ENCODE assay signal across 8 cellular contexts in genomic region chr2:45935791-45936622, GRCh38.
DNase-seq lines count a peak whose midpoint lies in the region; ATAC-seq and TF ChIP-seq lines count a peak whose summit lies in the region.

No MANE protein-coding gene starts in this region.

- ATAC-seq in naive thymus-derived CD4-positive, alpha-beta T cell: peak; percentile 89
- ATAC-seq in HG03196 (IDR thresholded peaks at IDR 0.05; ENCODE audit: unreplicated experiment): no peak

- no peak overlapping the region for H3K27ac ChIP-seq in naive thymus-derived CD4-positive, alpha-beta T cell (ENCODE audit: low read depth, low read length)

- CTCF ChIA-PET in naive thymus-derived CD4-positive, alpha-beta T cell (lab: Charles Lee): interaction anchor here (0.7 to 1.7 kb wide), 4 partner anchors 131 to 293 kb away, joined by 3 to 5 read pairs (median 4); no protein-coding TSS in a partner anchor

- H3K27ac Mint-ChIP-seq in naive thymus-derived CD4-positive, alpha-beta T cell: peak overlapping the region in 2 of 9 donors; percentile 7 to 66

- peak overlapping the region in 1 of 10 donors; percentile 23 for H3K4me3 Mint-ChIP-seq in naive thymus-derived CD4-positive, alpha-beta T cell

- H3K27me3 ChIP-seq in naive thymus-derived CD4-positive, alpha-beta T cell (ENCODE audit: control insufficient read depth in 2 of 2, insufficient read depth in 2 of 2, low read length in 2 of 2): no peaks in the 10 kb centered on the region

- peaks cover 0 to 8% (median 0%) of the 10 kb centered on the region in 7 donors for H3K4me1 Mint-ChIP-seq in naive thymus-derived CD4-positive, alpha-beta T cell

- H3K9me3 ChIP-seq in naive thymus-derived CD4-positive, alpha-beta T cell (ENCODE audit: control insufficient read depth in 2 of 3, low read length in 3 of 3): no peaks in the 10 kb centered on the region

- TF ChIP-seq CTCF in GM12874 (IDR thresholded peaks at IDR 0.05; ENCODE audit: insufficient read depth, low read depth, low read length): peak; percentile 69

- POLR2A ChIA-PET in naive thymus-derived CD4-positive, alpha-beta T cell (lab: Charles Lee): no interaction called here

- H3K4me3 ChIP-seq in naive thymus-derived CD4-positive, alpha-beta T cell (ENCODE audit: low read length): no peak overlapping the region

- DNase-seq in HT1080 (ENCODE audit: low read depth) (peak; percentile 99), NCI-H82 (lab: John Stamatoyannopoulos, UW) (peak; percentile 89), fibroblast of gingiva (ENCODE audit: low read depth) (peak; percentile 99), superior temporal gyrus (ENCODE audit: extremely low spot score) (peak; percentile 89)
- DNase-seq in activated CD8-positive, alpha-beta memory T cell treated with anti-CD3 and anti-CD28 coated beads, Interleukin-2, amount 50 U/mL, for 4 hours: peak; percentile 24
- peak; percentile 33 to 65 (median 49) for DNase-seq in naive thymus-derived CD4-positive, alpha-beta T cell

- no peaks in the 10 kb centered on the region for H3K9me3 Mint-ChIP-seq in naive thymus-derived CD4-positive, alpha-beta T cell

- H3K36me3 ChIP-seq in naive thymus-derived CD4-positive, alpha-beta T cell (ENCODE audit: control insufficient read depth in 2 of 3, insufficient read depth in 3 of 3, low read length in 3 of 3): no peaks in the 10 kb centered on the region

- no peaks in the 10 kb centered on the region for H3K27me3 Mint-ChIP-seq in naive thymus-derived CD4-positive, alpha-beta T cell

- H3K4me1 ChIP-seq in naive thymus-derived CD4-positive, alpha-beta T cell (ENCODE audit: control insufficient read depth in 2 of 2, insufficient read depth in 2 of 2, low read length in 2 of 2): no peaks in the 10 kb centered on the region

- H3K36me3 Mint-ChIP-seq in naive thymus-derived CD4-positive, alpha-beta T cell: peaks cover 0 to 8% (median 0%) of the 10 kb centered on the region in 5 donors

- intact Hi-C loops in naive thymus-derived CD4-positive, alpha-beta T cell (cut with micrococcal nuclease): loop anchor here (1.0 kb wide), 2 partner anchors 158 to 293 kb away; no protein-coding TSS in a partner anchor

Comparison
In these comparisons a context has a peak if more than half of its experiments do, and no peak if none do; other contexts are left out.
1. DNase-seq: peak in every context shown above with its lines; median percentile 99 in HT1080; 99 in fibroblast of gingiva; 89 in NCI-H82; 89 in superior temporal gyrus; 49 in naive thymus-derived CD4-positive, alpha-beta T cell; 24 in activated CD8-positive, alpha-beta memory T cell treated with anti-CD3 and anti-CD28 coated beads, Interleukin-2, amount 50 U/mL, for 4 hours.